In genomic region chr14:24215495-24216344, GRCh38 we compare ENCODE assay signal across 8 cellular contexts. TPM values are rescaled to one million over a fixed set of nuclear protein-coding genes. Genes with fewer than 3 reads are reported as not detected.
A peak's percentile ranks its signal among the peaks of the same experiment; 100 is the strongest.
DNase-seq lines count a peak whose midpoint lies in the region; ATAC-seq and TF ChIP-seq lines count a peak whose summit lies in the region.

Gene MDP1, minus strand, starts transcription at chr14:24216066. Its CDS starts 111 bp downstream, at chr14:24215955.

- peaks cover 12% of the 10 kb centered on the region for H3K36me3 ChIP-seq in Karpas-422 (ENCODE audit: insufficient read depth, low read length)

- DNase-seq in EH (ENCODE audit: low read depth) (peak; percentile 87), Karpas-422 (peak; percentile 97), RPMI7951 (ENCODE audit: low read depth) (peak; percentile 84), fibroblast of peridontal ligament (ENCODE audit: extremely low read depth) (peak; percentile 82), nephron progenitor cell (peak; percentile 80)
- peak; percentile 70 to 75 for DNase-seq in activated T-helper 1 cell treated with anti-CD3 and anti-CD28 coated beads, Interleukin-2, amount 50 U/mL, for 16 hours (ENCODE audit: low read depth in 1 of 2, low spot score in 1 of 2)
- DNase-seq in stimulated activated naive CD8-positive, alpha-beta T cell treated with anti-CD3 and anti-CD28 coated beads, Interleukin-15, amount 100 ng/mL, for 72 hours, result peak; percentile 80 to 87

- TF ChIP-seq CTCF in nephron progenitor cell (IDR thresholded peaks at IDR 0.05), result peak; percentile 50

- H3K27me3 ChIP-seq in Karpas-422 (ENCODE audit: low read length), result no peaks in the 10 kb centered on the region

- H3K9me3 Mint-ChIP-seq in nephron progenitor cell, result no peaks in the 10 kb centered on the region
- no peaks in the 10 kb centered on the region for H3K9me3 Mint-ChIP-seq in stimulated activated naive CD8-positive, alpha-beta T cell treated with anti-CD3 and anti-CD28 coated beads, Interleukin-15, amount 100 ng/mL, for 72 hours

- peak within 1 kb of the TSS; percentile 91 for H3K9ac ChIP-seq in Karpas-422 (ENCODE audit: low read length)

- H3K36me3 Mint-ChIP-seq in nephron progenitor cell (ENCODE audit: low read depth), result peaks cover 17% of the 10 kb centered on the region

- peaks cover 38% of the 10 kb centered on the region for H3K79me2 ChIP-seq in Karpas-422 (ENCODE audit: low read length)

- peak; percentile 72 for ATAC-seq in GM21825 (IDR thresholded peaks at IDR 0.05; ENCODE audit: unreplicated experiment)
- peak; percentile 81 for ATAC-seq in stimulated activated naive CD8-positive, alpha-beta T cell treated with anti-CD3 and anti-CD28 coated beads, Interleukin-15, amount 100 ng/mL, for 72 hours

- H3K4me1 ChIP-seq in Karpas-422 (ENCODE audit: low read length), result peaks cover 40% of the 10 kb centered on the region

- no peaks in the 10 kb centered on the region for H3K27me3 Mint-ChIP-seq in nephron progenitor cell (ENCODE audit: low read depth, poor library complexity)
- no peaks in the 10 kb centered on the region for H3K27me3 Mint-ChIP-seq in stimulated activated naive CD8-positive, alpha-beta T cell treated with anti-CD3 and anti-CD28 coated beads, Interleukin-15, amount 100 ng/mL, for 72 hours

- H4K20me1 ChIP-seq in Karpas-422 (ENCODE audit: insufficient read depth, low read depth, low read length), result no peaks in the 10 kb centered on the region

- H3K4me2 ChIP-seq in Karpas-422 (ENCODE audit: low read depth, low read length, poor library complexity, severe bottlenecking), result peak within 1 kb of the TSS; percentile 81

- peak within 1 kb of the TSS; percentile 75 for H3K27ac ChIP-seq in Karpas-422 (ENCODE audit: low read length)

- no peaks in the 10 kb centered on the region for H3K9me3 ChIP-seq in Karpas-422 (ENCODE audit: low read length)

- H3K4me3 ChIP-seq in Karpas-422 (ENCODE audit: low read length), result peak within 1 kb of the TSS; percentile 83

- H2AFZ ChIP-seq in Karpas-422 (ENCODE audit: low read length), result peak within 1 kb of the TSS; percentile 5; the same call in 1 of the 2 replicates

- H3K9me2 ChIP-seq in Karpas-422 (replicated peaks; ENCODE audit: insufficient read depth, low read length), result no peaks in the 10 kb centered on the region

- peak within 1 kb of the TSS; percentile 98 for H3K27ac Mint-ChIP-seq in nephron progenitor cell
- peak within 1 kb of the TSS; percentile 88 to 89 for H3K27ac Mint-ChIP-seq in stimulated activated naive CD8-positive, alpha-beta T cell treated with anti-CD3 and anti-CD28 coated beads, Interleukin-15, amount 100 ng/mL, for 72 hours

- peaks cover 37% of the 10 kb centered on the region for H3K4me1 Mint-ChIP-seq in nephron progenitor cell
- peaks cover 64% of the 10 kb centered on the region for H3K4me1 Mint-ChIP-seq in stimulated activated naive CD8-positive, alpha-beta T cell treated with anti-CD3 and anti-CD28 coated beads, Interleukin-15, amount 100 ng/mL, for 72 hours

- H3K4me3 Mint-ChIP-seq in nephron progenitor cell, result peak within 1 kb of the TSS; percentile 92
- peak within 1 kb of the TSS; percentile 92 to 94 for H3K4me3 Mint-ChIP-seq in stimulated activated naive CD8-positive, alpha-beta T cell treated with anti-CD3 and anti-CD28 coated beads, Interleukin-15, amount 100 ng/mL, for 72 hours

RNA-seq across cellular contexts. Expression of gene MDP1, which starts in this region (rescaled TPM):
- 30.7 and 35.4 TPM in 2 replicates for total RNA-seq in Karpas-422 (2014; rRNA removed; shearing (Covaris generic); ENCODE audit: low replicate concordance)
- 23.3 and 26.2 TPM in 2 replicates for total RNA-seq in RPMI7951 (2014; rRNA removed; shearing (Covaris generic))

Comparison
In these comparisons a context has a peak if more than half of its experiments do, and no peak if none do; other contexts are left out.
1. Peak in every context shown above with its lines: DNase-seq, ATAC-seq, H3K4me3 ChIP-seq and H3K27ac ChIP-seq.